Comparison of ENCODE assay signal across 8 cellular contexts in genomic region chr17:73191443-73192218, GRCh38. TPM values are rescaled to one million over a fixed set of nuclear protein-coding genes. Genes with fewer than 3 reads are reported as not detected.
DNase-seq lines count a peak whose midpoint lies in the region; ATAC-seq and TF ChIP-seq lines count a peak whose summit lies in the region.

No MANE protein-coding gene starts in this region.

- intact Hi-C loops in right cardiac atrium (cut with DNase I): loop anchor here in 2 of 4 donors (5.0 to 10.0 kb wide), 3 partner anchors 41 to 464 kb away; a partner anchor contains a TSS

- H3K4me1 ChIP-seq in right cardiac atrium (ENCODE audit: control insufficient read depth, insufficient read depth, low read length): peaks cover 5% of the 10 kb centered on the region

- TF ChIP-seq POLR2A in GM18505 (IDR thresholded peaks at IDR 0.05; ENCODE audit: borderline replicate concordance, extremely low read depth, insufficient read depth, insufficient read length): no peak

- H3K4me3 ChIP-seq in right cardiac atrium (ENCODE audit: low read length): peak overlapping the region; percentile 95

- peak overlapping the region; percentile 90 for H3K27ac ChIP-seq in right cardiac atrium (ENCODE audit: low read length)

- WGBS in right cardiac atrium: 4% methylated on average over 26 of the region's 26 CpGs

- no peaks in the 10 kb centered on the region for H3K9me3 ChIP-seq in right cardiac atrium (ENCODE audit: control insufficient read depth, low read length)

- DNase-seq in DMS114 treated with DMSO at 0.1 percent for 48 hours (lab: John Stamatoyannopoulos, UW; ENCODE audit: unreplicated experiment) (peak; percentile 45), NCI-H1105 (lab: John Stamatoyannopoulos, UW) (peak; percentile 39), SW480 (ENCODE audit: low spot score) (peak; percentile 75), amniotic epithelial cell (ENCODE audit: low read depth) (peak; percentile 64), right cardiac atrium (peak; percentile 68 to 89 (median 81)), pulmonary artery endothelial cell (ENCODE audit: low read depth, low spot score) (peak; percentile 30)

- ATAC-seq in GM21825 (IDR thresholded peaks at IDR 0.05; ENCODE audit: unreplicated experiment) (peak; percentile 41), right cardiac atrium (peak; percentile 24 to 37), GM18505 (IDR thresholded peaks at IDR 0.05; ENCODE audit: unreplicated experiment) (no peak)

- H3K27me3 ChIP-seq in right cardiac atrium (ENCODE audit: control insufficient read depth, insufficient read depth): no peaks in the 10 kb centered on the region

RNA-seq across cellular contexts. Expression of gene COG1, which starts 1.2 kb away (rescaled TPM):
- total RNA-seq in right cardiac atrium (10 to 100 TPM; 38.5 to 51.4 (median 43.2) TPM), pulmonary artery endothelial cell (17.1 and 19.2 TPM in 2 replicates)
- polyA plus RNA-seq in right cardiac atrium: 43.2 TPM

RNA-seq across cellular contexts. Expression of gene SSTR2, which starts 26.8 kb away (rescaled TPM):
- total RNA-seq in right cardiac atrium: under 1 TPM; 0.06 to 0.75 (median 0.30) TPM
- polyA plus RNA-seq in right cardiac atrium: 0.29 TPM
- not detected in 2 replicates for total RNA-seq in pulmonary artery endothelial cell

Comparison
In these comparisons a context has a peak if more than half of its experiments do, and no peak if none do; other contexts are left out.
1. DNase-seq: peak in every context shown above with its lines; median percentile 81 in right cardiac atrium; 75 in SW480; 64 in amniotic epithelial cell; 45 in DMS114 treated with DMSO at 0.1 percent for 48 hours; 39 in NCI-H1105; 30 in pulmonary artery endothelial cell.